ENCODE assay signal across 20 cellular contexts in the genomic region with DNA sequence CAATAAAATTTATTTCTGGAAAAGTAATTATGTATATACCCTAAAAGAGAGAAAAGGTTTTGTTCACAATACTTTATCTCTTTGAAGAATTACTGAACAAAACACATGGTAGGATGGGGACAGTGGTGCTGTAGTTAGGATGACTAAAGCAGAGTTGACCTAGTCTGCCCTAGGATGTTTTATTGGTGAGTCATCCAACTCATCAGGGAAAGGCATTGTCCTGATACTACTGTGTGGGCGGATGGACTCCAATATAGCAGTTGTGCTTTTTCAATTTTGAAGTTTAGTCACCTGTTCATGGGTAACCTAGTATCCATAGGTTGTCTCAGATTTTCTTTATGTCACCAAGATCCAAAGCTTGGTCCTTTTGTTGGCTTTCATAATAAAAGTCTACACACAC. TPM values are rescaled to one million over a fixed set of nuclear protein-coding genes. Genes with fewer than 3 reads are reported as not detected.
A peak's percentile ranks its signal among the peaks of the same experiment; 100 is the strongest.
DNase-seq lines count a peak whose midpoint lies in the region; ATAC-seq, FAIRE-seq and TF ChIP-seq lines count a peak whose summit lies in the region.
"Had no signal": no experiment of that assay in that cellular context is flagged by ENCODE, and none has a peak within 500 bp of the region (broad histone marks: within the 10 kb centered on the region; RNA-seq: fewer than 3 reads in every experiment).

No MANE protein-coding gene starts in this region.

- no peak for TF ChIP-seq CTCF in A549 (IDR thresholded peaks at IDR 0.05)
- TF ChIP-seq CTCF in smooth muscle cell (IDR thresholded peaks at IDR 0.05; ENCODE audit: borderline replicate concordance, insufficient read depth, poor library complexity, severe bottlenecking), result no peak

- 56% methylated on average over 1 of the region's 1 CpG for whole genome bisulfite sequencing in A549 (ENCODE audit: missing lambda C conversion rate)
- WGBS in GM23248 (ENCODE audit: low coverage in 1 of 2, low lambda C conversion rate in 2 of 2, missing lambda C conversion rate in 2 of 2), 2 experiments, result 23 to 32% methylated on average over 1 of the region's 1 CpG
- 96% methylated on average over 1 of the region's 1 CpG for WGBS in smooth muscle cell (ENCODE audit: low lambda C conversion rate)

- no peak overlapping the region for H3K4me2 ChIP-seq in A549
- H3K4me2 ChIP-seq in GM23248 (ENCODE audit: unreplicated experiment), result no peak overlapping the region
- no peak overlapping the region for H3K4me2 ChIP-seq in smooth muscle cell

- no peak for TF ChIP-seq POLR2A in A549 (IDR thresholded peaks at IDR 0.05; ENCODE audit: low read length)

- in situ Hi-C loops in GM23248 (cut with MboI), result no loop called here

- H4K20me1 ChIP-seq in GM23248 (ENCODE audit: insufficient read depth), result no peaks in the 10 kb centered on the region
- no peaks in the 10 kb centered on the region for H4K20me1 ChIP-seq in smooth muscle cell (ENCODE audit: low read depth)

- FAIRE-seq in A549 (lab: Jason Lieb, UNC), result no peak

- H3K4me3 ChIP-seq in A549, result no peak overlapping the region
- no peak overlapping the region for H3K4me3 ChIP-seq in GM23248
- H3K4me3 ChIP-seq in smooth muscle cell, result no peak overlapping the region
- H3K4me3 ChIP-seq: gastrocnemius medialis had no signal

- TF ChIP-seq EP300 in A549 (IDR thresholded peaks at IDR 0.05), result no peak

- H3K9ac ChIP-seq in GM23248 (no peak overlapping the region), smooth muscle cell (ENCODE audit: low read depth) (no peak overlapping the region)

- no peaks in the 10 kb centered on the region for H3F3A ChIP-seq in GM23248 (ENCODE audit: insufficient read depth)
- H3F3A ChIP-seq in smooth muscle cell (ENCODE audit: low read depth), result no peaks in the 10 kb centered on the region

- H3K27ac ChIP-seq in A549 (no peak overlapping the region), GM23248 (no peak overlapping the region), smooth muscle cell (ENCODE audit: low read depth) (no peak overlapping the region)
- H3K27ac ChIP-seq: gastrocnemius medialis had no signal

- no peak for TF ChIP-seq RAD21 in A549 (conservative IDR thresholded peaks at IDR 0.05 in 1 of 2, IDR thresholded peaks at IDR 0.05 in 1 of 2)

- CTCF ChIA-PET in A549 (lab: Yijun Ruan, JAX), result no interaction called here

- H3K9me2 ChIP-seq in GM23248 (ENCODE audit: insufficient read depth), result no peaks in the 10 kb centered on the region

- no peaks in the 10 kb centered on the region for H3K9me3 ChIP-seq in A549
- peaks cover 6% of the 10 kb centered on the region for H3K9me3 ChIP-seq in GM23248 (ENCODE audit: low read depth)
- no peaks in the 10 kb centered on the region for H3K9me3 ChIP-seq in smooth muscle cell (replicated peaks; ENCODE audit: low read depth)
- H3K9me3 ChIP-seq: gastrocnemius medialis had no signal

- peak; percentile 7 to 34 for DNase-seq in A549 (ENCODE audit: low read depth in 1 of 2, low spot score in 1 of 2)
- peak; percentile 0 for DNase-seq in GM23248
- DNase-seq in RKO (ENCODE audit: low spot score), result peak; percentile 59
- peak; percentile 55 for DNase-seq in foreskin melanocyte
- no peak for DNase-seq in smooth muscle cell (lab: John Stamatoyannopoulos, UW; ENCODE audit: unreplicated experiment)
- no peak for DNase-seq in NCI-H1048 (lab: John Stamatoyannopoulos, UW)
- DNase-seq: activated CD4-positive, alpha-beta T cell treated with anti-CD3 and anti-CD28 coated beads, Interleukin-2, amount 10 ng/mL, durations not matched to agents 24 days and 14 days; activated naive CD8-positive, alpha-beta T cell treated with anti-CD3 and anti-CD28 coated beads, Interleukin-2, amount 10 ng/mL, durations not matched to agents 7 days and 5 days; CD4-positive, alpha-beta T cell; DMS79 treated with DMSO at 0.1 percent for 48 hours; gastrocnemius medialis; left colon; MM.1S; NCI-H1694 treated with DMSO at 0.1 percent for 48 hours; NCI-H226; retina; RPMI8226 had no signal

- H3K4me1 ChIP-seq in A549 (no peaks in the 10 kb centered on the region), GM23248 (ENCODE audit: insufficient read depth) (no peaks in the 10 kb centered on the region), smooth muscle cell (ENCODE audit: low read depth) (no peaks in the 10 kb centered on the region)
- H3K4me1 ChIP-seq: gastrocnemius medialis had no signal

- POLR2A ChIA-PET in A549 (lab: Yijun Ruan, JAX), result no interaction called here

- H3K36me3 ChIP-seq in GM23248 (ENCODE audit: low read depth), result no peaks in the 10 kb centered on the region
- H3K36me3 ChIP-seq in smooth muscle cell (ENCODE audit: low read depth), result no peaks in the 10 kb centered on the region
- H3K36me3 ChIP-seq: gastrocnemius medialis had no signal

- H3K79me2 ChIP-seq in GM23248 (ENCODE audit: insufficient read depth), result no peaks in the 10 kb centered on the region
- no peaks in the 10 kb centered on the region for H3K79me2 ChIP-seq in smooth muscle cell (ENCODE audit: low read depth)

- ATAC-seq in A549 (peak in 1 of 2 experiments; percentile 43; a peak in 1 of 6 replicates), HG03565 (IDR thresholded peaks at IDR 0.05; ENCODE audit: unreplicated experiment) (no peak), GM19023 (IDR thresholded peaks at IDR 0.05; ENCODE audit: unreplicated experiment) (no peak)
- ATAC-seq: gastrocnemius medialis, left colon had no signal

- H3K27me3 ChIP-seq in GM23248 (replicated peaks; ENCODE audit: insufficient read depth) (no peaks in the 10 kb centered on the region), smooth muscle cell (ENCODE audit: low read depth) (no peaks in the 10 kb centered on the region)
- H3K27me3 ChIP-seq: gastrocnemius medialis had no signal

- no peak overlapping the region for H2AFZ ChIP-seq in GM23248
- no peak overlapping the region for H2AFZ ChIP-seq in smooth muscle cell (ENCODE audit: low read depth)

TF ChIP-seq in A549, 52 proteins besides CTCF, POLR2A, EP300 and RAD21:
- TF ChIP-seq HOXB5 (CRISPR knock-in tag; IDR thresholded peaks at IDR 0.05) (no peak), RNF2 (IDR thresholded peaks at IDR 0.05; ENCODE audit: borderline replicate concordance, low read depth) (no peak), FOSL2 (IDR thresholded peaks at IDR 0.05) (no peak), FOSL2 (CRISPR knock-in tag; IDR thresholded peaks at IDR 0.05) (peak; percentile 46)

RNA-seq across cellular contexts. Expression of gene EYS, which starts 53.3 kb away (rescaled TPM):
- polyA plus RNA-seq in A549 (2011; rRNA removed) (0.06 and 0.09 TPM in 2 replicates), A549 (2017; fragmentation: RNase III; extraction: RNeasy Plus Mini Kit Qiagen cat#74134 plus additional on column Dnase treatment) (0.03 to 0.05 TPM in 2 of 3 replicates, not detected in the other), GM23248 (2016; fragmentation: Nextera tagmentation; extraction: Ambion mirVana) (0.04 and 0.10 TPM in 2 replicates), smooth muscle cell (0.07 and 1.5 TPM in 2 replicates)
- polyA plus RNA-seq in A549 (2012; cell fraction: cytosol; rRNA removed), result not detected in 2 replicates
- polyA plus RNA-seq in A549 (2012; cell fraction: nucleus; rRNA removed), result not detected in 2 replicates
- polyA minus RNA-seq in A549 (2011; rRNA and poly(A)+ RNA removed), result 0.17 and 0.19 TPM in 2 replicates
- total RNA-seq in GM23248 (2014; rRNA removed; shearing (Covaris generic)), result not detected in 2 replicates
- under 0.01 and 0.18 TPM in 2 replicates for total RNA-seq in smooth muscle cell
- total RNA-seq: activated CD4-positive, alpha-beta T cell treated with anti-CD3 and anti-CD28 coated beads, Interleukin-2, amount 10 ng/mL, durations not matched to agents 24 days and 14 days; activated naive CD8-positive, alpha-beta T cell treated with anti-CD3 and anti-CD28 coated beads, Interleukin-2, amount 10 ng/mL, durations not matched to agents 7 days and 5 days; activated T-helper 2 cell treated with anti-CD3 and anti-CD28 coated beads, Interferon-gamma antibody, Interleukin-2, Interleukin-4, amounts not matched to agents 10 μg/mL and 5 μg/mL and 100 μg/mL, durations not matched to agents 14 hours and 24 hours and 36 hours; CD4-positive, alpha-beta T cell had no signal

Comparison
In these comparisons a context has a peak if more than half of its experiments do, and no peak if none do; other contexts are left out.
1. DNase-seq: peak in A549 (2 of 2), GM23248 (single experiment), RKO (single experiment) and foreskin melanocyte (single experiment); none in smooth muscle cell (single experiment) and NCI-H1048 (single experiment).